In the genomic region with DNA sequence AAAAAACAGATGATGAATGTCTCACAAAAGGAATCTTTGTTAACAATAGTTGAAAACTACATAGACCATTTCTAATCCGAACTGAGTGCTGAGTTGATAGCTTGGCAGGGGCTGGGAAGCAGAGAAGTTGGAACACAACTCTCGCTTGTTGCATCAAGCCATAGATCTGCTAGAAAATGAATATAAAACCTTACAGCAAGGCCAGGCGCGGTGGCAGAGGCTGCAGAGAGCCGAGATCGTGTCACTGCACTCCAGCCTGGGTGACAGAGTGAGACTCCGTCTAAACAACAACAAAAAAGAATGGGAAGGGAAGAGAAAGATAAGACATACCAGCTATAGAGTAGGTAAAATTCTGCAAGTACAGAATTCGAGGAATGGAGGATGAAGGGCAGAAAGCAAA, we compare ENCODE assay signal across 37 cellular contexts. TPM values are rescaled to one million over a fixed set of nuclear protein-coding genes. Genes with fewer than 3 reads are reported as not detected.
"Had no signal": no experiment of that assay in that cellular context is flagged by ENCODE, and none has a peak within 500 bp of the region (broad histone marks: within the 10 kb centered on the region; RNA-seq: fewer than 3 reads in every experiment).

No MANE protein-coding gene starts in this region.

- ATAC-seq: naive thymus-derived CD8-positive, alpha-beta T cell; natural killer cell treated with Interleukin-12 subunit alpha and Interleukin-12 subunit beta and Interleukin-15 and Interleukin-18, amount 100 ng/mL, for 72 hours; psoas muscle; right cardiac atrium; right lobe of liver; stimulated activated memory B cell treated with anti-CD40 and anti-IgM and Interleukin-4, amounts not matched to agents 10 μg/mL and 1 μg/mL and 100 μg/mL, for 72 hours; stimulated activated naive CD8-positive, alpha-beta T cell treated with anti-CD3 and anti-CD28 coated beads, Interleukin-15, amount 100 ng/mL, for 72 hours; stimulated activated naive CD8-positive, alpha-beta T cell treated with anti-CD3 and anti-CD28 coated beads, Interleukin-15, Interleukin-2, amounts not matched to agents 100 U/mL and 50 U/mL, for 24 hours had no signal

- H3K4me1 Mint-ChIP-seq: naive B cell; naive thymus-derived CD8-positive, alpha-beta T cell; neural crest cell; stimulated activated memory B cell treated with anti-CD40 and anti-IgM and Interleukin-4, amounts not matched to agents 10 μg/mL and 1 μg/mL and 100 μg/mL, for 72 hours; stimulated activated naive CD8-positive, alpha-beta T cell treated with anti-CD3 and anti-CD28 coated beads, Interleukin-15, amount 100 ng/mL, for 72 hours had no signal

- H3K4me2 ChIP-seq: smooth muscle cell had no signal

- H3K4me3 ChIP-seq: ovary, psoas muscle, right lobe of liver, skin epidermis, smooth muscle cell, spleen, suprapubic skin, testis, tibial artery, transverse colon, upper lobe of left lung, uterus had no signal

- H3K36me3 ChIP-seq: neutrophil, ovary, right lobe of liver, spleen, suprapubic skin, tibial artery, transverse colon, upper lobe of left lung, uterus had no signal

- H3K27ac ChIP-seq: neutrophil, ovary, parathyroid adenoma, psoas muscle, right lobe of liver, skin epidermis, spleen, suprapubic skin, testis, tibial artery, transverse colon, upper lobe of left lung, uterus had no signal

- H3K79me2 ChIP-seq: parathyroid adenoma had no signal

- H2AFZ ChIP-seq: parathyroid adenoma had no signal

- DNase-seq: naive B cell; naive thymus-derived CD8-positive, alpha-beta T cell; nephron progenitor cell; nucleus accumbens; ovary; posterior cingulate gyrus; psoas muscle; right cardiac atrium; right lobe of liver; spleen; stimulated activated CD4-positive, alpha-beta T cell treated with anti-CD3 and anti-CD28 coated beads, Interleukin-12 subunit alpha, Interleukin-12 subunit beta, amount 100 ng/mL, for 4 hours; stimulated activated CD4-positive, alpha-beta T cell treated with anti-CD3 and anti-CD28 coated beads, Interleukin-1b, Interleukin-23, amount 100 ng/mL, for 48 hours; stimulated activated CD4-positive, alpha-beta T cell treated with anti-CD3 and anti-CD28 coated beads, Interleukin-4, amount 100 ng/mL, for 1 hour; stimulated activated CD4-positive, alpha-beta T cell treated with anti-CD3 and anti-CD28 coated beads, Interleukin-4, amount 100 ng/mL, for 4 hours; stimulated activated CD8-positive, alpha-beta memory T cell treated with anti-CD3 and anti-CD28 coated beads, Interleukin-4, amount 100 ng/mL, for 48 hours; stimulated activated naive CD4-positive, alpha-beta T cell; stimulated activated naive CD8-positive, alpha-beta T cell treated with anti-CD3 and anti-CD28 coated beads, Interleukin-15, amount 100 ng/mL, for 72 hours; stimulated activated naive CD8-positive, alpha-beta T cell treated with anti-CD3 and anti-CD28 coated beads, Interleukin-15, Interleukin-2, amounts not matched to agents 100 U/mL and 50 U/mL, for 24 hours; substantia nigra; testis; tibial artery; transverse colon; upper lobe of left lung; uterus had no signal

- H3K4me3 Mint-ChIP-seq: naive B cell; naive thymus-derived CD8-positive, alpha-beta T cell; natural killer cell treated with Interleukin-12 subunit alpha and Interleukin-12 subunit beta and Interleukin-15 and Interleukin-18, amount 100 ng/mL, for 72 hours; nephron progenitor cell; neural crest cell; stimulated activated memory B cell treated with anti-CD40 and anti-IgM and Interleukin-4, amounts not matched to agents 10 μg/mL and 1 μg/mL and 100 μg/mL, for 72 hours; stimulated activated naive CD8-positive, alpha-beta T cell treated with anti-CD3 and anti-CD28 coated beads, Interleukin-15, amount 100 ng/mL, for 72 hours had no signal

- H3K36me3 Mint-ChIP-seq: natural killer cell treated with Interleukin-12 subunit alpha and Interleukin-12 subunit beta and Interleukin-15 and Interleukin-18, amount 100 ng/mL, for 72 hours; stimulated activated memory B cell treated with anti-CD40 and anti-IgM and Interleukin-4, amounts not matched to agents 10 μg/mL and 1 μg/mL and 100 μg/mL, for 72 hours had no signal

- H3K9me3 Mint-ChIP-seq: naive thymus-derived CD8-positive, alpha-beta T cell; natural killer cell treated with Interleukin-12 subunit alpha and Interleukin-12 subunit beta and Interleukin-15 and Interleukin-18, amount 100 ng/mL, for 72 hours; stimulated activated memory B cell treated with anti-CD40 and anti-IgM and Interleukin-4, amounts not matched to agents 10 μg/mL and 1 μg/mL and 100 μg/mL, for 72 hours; stimulated activated naive CD8-positive, alpha-beta T cell treated with anti-CD3 and anti-CD28 coated beads, Interleukin-15, amount 100 ng/mL, for 72 hours had no signal

- H3K9ac ChIP-seq: parathyroid adenoma had no signal

- H3K27ac Mint-ChIP-seq: natural killer cell treated with Interleukin-12 subunit alpha and Interleukin-12 subunit beta and Interleukin-15 and Interleukin-18, amount 100 ng/mL, for 72 hours; nephron progenitor cell; progenitor cell of endocrine pancreas; stimulated activated memory B cell treated with anti-CD40 and anti-IgM and Interleukin-4, amounts not matched to agents 10 μg/mL and 1 μg/mL and 100 μg/mL, for 72 hours; stimulated activated naive CD8-positive, alpha-beta T cell treated with anti-CD3 and anti-CD28 coated beads, Interleukin-15, amount 100 ng/mL, for 72 hours had no signal

- H3K4me1 ChIP-seq: parathyroid adenoma, psoas muscle, right lobe of liver, spleen, suprapubic skin, testis, tibial artery, transverse colon, upper lobe of left lung, uterus had no signal

- H3K9me3 ChIP-seq: neutrophil, ovary, psoas muscle, right lobe of liver, spleen, suprapubic skin, testis, tibial artery, upper lobe of left lung, uterus had no signal

- H3K27me3 ChIP-seq: neutrophil, ovary, right lobe of liver, spleen, suprapubic skin, testis, tibial artery, transverse colon, upper lobe of left lung, uterus had no signal

- H3K27me3 Mint-ChIP-seq: naive B cell; naive thymus-derived CD8-positive, alpha-beta T cell; progenitor cell of endocrine pancreas; stimulated activated memory B cell treated with anti-CD40 and anti-IgM and Interleukin-4, amounts not matched to agents 10 μg/mL and 1 μg/mL and 100 μg/mL, for 72 hours; stimulated activated naive CD8-positive, alpha-beta T cell treated with anti-CD3 and anti-CD28 coated beads, Interleukin-15, amount 100 ng/mL, for 72 hours had no signal

RNA-seq across cellular contexts. Expression of a gene that starts 28.0 kb away (rescaled TPM):
- total RNA-seq: naive thymus-derived CD8-positive, alpha-beta T cell; natural killer cell treated with Interleukin-12 subunit alpha and Interleukin-12 subunit beta and Interleukin-15 and Interleukin-18, amount 100 ng/mL, for 72 hours; neural crest cell; omental fat pad; ovary; progenitor cell of endocrine pancreas; psoas muscle; renal cortical epithelial cell; right cardiac atrium; right lobe of liver; smooth muscle cell; spleen; suprapubic skin; transverse colon; upper lobe of left lung; urinary bladder; uterus had no signal
- polyA plus RNA-seq: naive thymus-derived CD8-positive, alpha-beta T cell; ovary; psoas muscle; right cardiac atrium; smooth muscle cell; spleen; thymus; urinary bladder had no signal
